ENCODE assay signal across 11 cellular contexts in the genomic region with DNA sequence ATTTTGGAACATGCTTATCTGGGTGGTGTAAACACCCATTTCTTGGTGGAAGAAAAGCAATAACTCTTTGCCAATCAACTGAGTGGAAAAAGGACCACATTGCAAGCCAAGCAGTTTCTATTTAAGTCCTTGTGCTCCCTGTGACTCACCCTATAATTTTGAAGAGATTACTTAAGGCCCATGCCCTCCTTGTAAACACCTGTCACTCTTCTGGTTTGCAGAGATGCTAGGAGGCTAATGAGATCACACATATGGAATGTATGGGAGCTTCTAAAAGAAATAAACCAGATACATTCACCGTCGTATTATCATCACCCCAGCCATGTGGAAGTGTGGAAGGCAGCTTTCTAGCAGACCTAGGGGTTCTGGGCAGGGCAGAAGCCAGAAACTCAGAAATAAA.
DNase-seq lines count a peak whose midpoint lies in the region; ATAC-seq and TF ChIP-seq lines count a peak whose summit lies in the region.
"Had no signal": no experiment of that assay in that cellular context is flagged by ENCODE, and none has a peak within 500 bp of the region (broad histone marks: within the 10 kb centered on the region; RNA-seq: fewer than 3 reads in every experiment).

No MANE protein-coding gene starts in this region.

- H3K4me2 ChIP-seq in smooth muscle cell = peak overlapping the region; percentile 13
- H3K4me2 ChIP-seq: PC-9 had no signal

- H3K36me3 ChIP-seq in smooth muscle cell (ENCODE audit: low read depth) = no peaks in the 10 kb centered on the region

- no peak overlapping the region for H3K4me3 ChIP-seq in smooth muscle cell
- H3K4me3 ChIP-seq: PC-9 had no signal

- WGBS in smooth muscle cell (ENCODE audit: low lambda C conversion rate) = 1% methylated on average over 2 of the region's 2 CpGs

- no peak for ATAC-seq in GM19463 (IDR thresholded peaks at IDR 0.05; ENCODE audit: unreplicated experiment)

- TF ChIP-seq CTCF in smooth muscle cell (IDR thresholded peaks at IDR 0.05; ENCODE audit: borderline replicate concordance, insufficient read depth, poor library complexity, severe bottlenecking) (no peak), GM10248 (IDR thresholded peaks at IDR 0.05; ENCODE audit: control extremely low read depth, extremely low read depth, low read depth, missing control alignments) (no peak)

- CTCF ChIA-PET in GM10248 (lab: Yijun Ruan, JAX) = interaction anchor here (1.6 kb wide), 1 partner anchor 62 kb away, joined by 3 read pairs; no protein-coding TSS in a partner anchor

- POLR2A ChIA-PET in GM10248 (lab: Yijun Ruan, JAX) = no interaction called here

- peak overlapping the region; percentile 34 for H3K27ac ChIP-seq in smooth muscle cell (ENCODE audit: low read depth)
- H3K27ac ChIP-seq: 22Rv1, PC-9 had no signal

- no peaks in the 10 kb centered on the region for H3K27me3 ChIP-seq in smooth muscle cell (ENCODE audit: low read depth)

- H3K79me2 ChIP-seq in smooth muscle cell (ENCODE audit: low read depth) = no peaks in the 10 kb centered on the region

- H4K20me1 ChIP-seq in smooth muscle cell (ENCODE audit: low read depth) = no peaks in the 10 kb centered on the region

- H3K9ac ChIP-seq in smooth muscle cell (ENCODE audit: low read depth) = peak overlapping the region; percentile 33

- no peak overlapping the region for H2AFZ ChIP-seq in smooth muscle cell (ENCODE audit: low read depth)
- H2AFZ ChIP-seq: PC-9 had no signal

- no peaks in the 10 kb centered on the region for H3K9me3 ChIP-seq in smooth muscle cell (replicated peaks; ENCODE audit: low read depth)

- no peaks in the 10 kb centered on the region for H3K4me1 ChIP-seq in smooth muscle cell (ENCODE audit: low read depth)

- DNase-seq in DMS153 (lab: John Stamatoyannopoulos, UW) = peak; percentile 42
- DNase-seq in DMS153 treated with DMSO at 0.1 percent for 48 hours (lab: John Stamatoyannopoulos, UW; ENCODE audit: unreplicated experiment) = no peak
- DNase-seq in NCI-H2171 treated with DMSO at 0.1 percent for 48 hours (lab: John Stamatoyannopoulos, UW) = peak; percentile 94
- peak; percentile 3 for DNase-seq in fibroblast of peridontal ligament (ENCODE audit: extremely low read depth)
- no peak for DNase-seq in smooth muscle cell (lab: John Stamatoyannopoulos, UW; ENCODE audit: unreplicated experiment)
- DNase-seq in GM10248 (ENCODE audit: extremely low spot score) = no peak
- no peak for DNase-seq in middle frontal gyrus (ENCODE audit: extremely low spot score, low spot score)
- DNase-seq: nucleus accumbens had no signal

- H3F3A ChIP-seq in smooth muscle cell (ENCODE audit: low read depth) = no peaks in the 10 kb centered on the region

Comparison
In these comparisons a context has a peak if more than half of its experiments do, and no peak if none do; other contexts are left out.
1. DNase-seq: peak in DMS153 (single experiment), NCI-H2171 treated with DMSO at 0.1 percent for 48 hours (single experiment) and fibroblast of peridontal ligament (single experiment); none in DMS153 treated with DMSO at 0.1 percent for 48 hours (single experiment), smooth muscle cell (single experiment), GM10248 (single experiment) and middle frontal gyrus (single experiment).